In the genomic region with DNA sequence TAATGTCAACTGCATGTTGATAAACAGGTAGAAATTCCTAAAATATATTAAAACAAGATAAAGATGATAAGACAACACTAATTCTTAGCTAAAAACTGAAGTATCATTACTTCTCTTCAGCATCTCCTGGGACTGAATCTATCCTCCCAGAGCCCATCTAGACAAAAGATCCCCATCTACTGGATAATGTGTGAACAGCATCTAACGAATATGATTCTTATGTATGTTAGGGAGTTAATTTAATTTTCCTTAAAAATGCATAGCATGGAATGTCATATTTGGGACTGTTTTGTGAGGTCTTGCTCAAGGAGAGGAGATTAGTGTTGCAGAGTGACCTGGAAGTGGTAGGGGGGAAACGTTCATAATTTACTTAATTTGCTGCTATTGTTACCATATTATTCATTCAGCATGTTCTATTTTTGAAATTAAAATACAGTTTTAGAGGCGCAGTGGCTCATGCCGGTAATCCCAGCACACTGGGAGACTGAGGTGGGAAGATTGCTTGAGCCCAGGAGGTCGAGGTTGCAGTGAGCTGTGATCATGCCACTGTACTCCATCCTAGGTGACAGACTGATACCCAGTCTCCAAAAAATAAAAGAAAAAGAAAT, we compare ENCODE assay signal across 8 cellular contexts.
DNase-seq lines count a peak whose midpoint lies in the region; ATAC-seq lines count a peak whose summit lies in the region.

No MANE protein-coding gene starts in this region.

- H3K27me3 Mint-ChIP-seq in stimulated activated naive B cell treated with anti-CD40 and anti-IgM and Interleukin-4, amounts not matched to agents 10 μg/mL and 1 μg/mL and 100 μg/mL, for 72 hours: peaks cover 4% of the 10 kb centered on the region in 2 donors

- H3K4me3 Mint-ChIP-seq in stimulated activated naive B cell treated with anti-CD40 and anti-IgM and Interleukin-4, amounts not matched to agents 10 μg/mL and 1 μg/mL and 100 μg/mL, for 72 hours: no peak overlapping the region

- H3K4me1 Mint-ChIP-seq in stimulated activated naive B cell treated with anti-CD40 and anti-IgM and Interleukin-4, amounts not matched to agents 10 μg/mL and 1 μg/mL and 100 μg/mL, for 72 hours: no peaks in the 10 kb centered on the region

- H3K27ac ChIP-seq in substantia nigra (ENCODE audit: low read depth, low read length, poor library complexity, severe bottlenecking): no peak overlapping the region

- ATAC-seq in GM18498 (IDR thresholded peaks at IDR 0.05; ENCODE audit: unreplicated experiment) (peak; percentile 83), HG03460 (IDR thresholded peaks at IDR 0.05; ENCODE audit: unreplicated experiment) (peak; percentile 68)
- ATAC-seq in stimulated activated naive B cell treated with anti-CD40 and anti-IgM and Interleukin-4, amounts not matched to agents 10 μg/mL and 1 μg/mL and 100 μg/mL, for 72 hours (replicated peaks): peak; percentile 46 to 54

- in situ Hi-C loops in SK-MEL-5 (cut with HindIII; ENCODE audit: low pct_unique_long_range_greater_than_20kb, low sequenced_read_pairs): no loop called here

- DNase-seq in A172 (ENCODE audit: low spot score) (peak; percentile 26), SK-MEL-5 (ENCODE audit: low read depth, low spot score) (peak; percentile 69), foreskin melanocyte (peak; percentile 36), GM19240 (ENCODE audit: insufficient read length, low spot score) (no peak), substantia nigra (lab: John Stamatoyannopoulos, UW) (no peak)
- no peak for DNase-seq in stimulated activated naive B cell treated with anti-CD40 and anti-IgM and Interleukin-4, amounts not matched to agents 10 μg/mL and 1 μg/mL and 100 μg/mL, for 72 hours

- no peaks in the 10 kb centered on the region for H3K36me3 Mint-ChIP-seq in stimulated activated naive B cell treated with anti-CD40 and anti-IgM and Interleukin-4, amounts not matched to agents 10 μg/mL and 1 μg/mL and 100 μg/mL, for 72 hours

- no peak overlapping the region for H3K27ac Mint-ChIP-seq in stimulated activated naive B cell treated with anti-CD40 and anti-IgM and Interleukin-4, amounts not matched to agents 10 μg/mL and 1 μg/mL and 100 μg/mL, for 72 hours

- peaks cover 5 to 7% of the 10 kb centered on the region in 2 donors for H3K9me3 Mint-ChIP-seq in stimulated activated naive B cell treated with anti-CD40 and anti-IgM and Interleukin-4, amounts not matched to agents 10 μg/mL and 1 μg/mL and 100 μg/mL, for 72 hours

Comparison
In these comparisons a context has a peak if more than half of its experiments do, and no peak if none do; other contexts are left out.
1. DNase-seq: peak in A172 (single experiment), SK-MEL-5 (single experiment) and foreskin melanocyte (single experiment); none in stimulated activated naive B cell treated with anti-CD40 and anti-IgM and Interleukin-4, amounts not matched to agents 10 μg/mL and 1 μg/mL and 100 μg/mL, for 72 hours (single experiment), GM19240 (single experiment) and substantia nigra (0 of 49).
2. Peak in every context shown above with its lines, with median percentiles within 50 percentile points of each other: ATAC-seq.